Comparison of ENCODE assay signal across 15 cellular contexts in the genomic region with DNA sequence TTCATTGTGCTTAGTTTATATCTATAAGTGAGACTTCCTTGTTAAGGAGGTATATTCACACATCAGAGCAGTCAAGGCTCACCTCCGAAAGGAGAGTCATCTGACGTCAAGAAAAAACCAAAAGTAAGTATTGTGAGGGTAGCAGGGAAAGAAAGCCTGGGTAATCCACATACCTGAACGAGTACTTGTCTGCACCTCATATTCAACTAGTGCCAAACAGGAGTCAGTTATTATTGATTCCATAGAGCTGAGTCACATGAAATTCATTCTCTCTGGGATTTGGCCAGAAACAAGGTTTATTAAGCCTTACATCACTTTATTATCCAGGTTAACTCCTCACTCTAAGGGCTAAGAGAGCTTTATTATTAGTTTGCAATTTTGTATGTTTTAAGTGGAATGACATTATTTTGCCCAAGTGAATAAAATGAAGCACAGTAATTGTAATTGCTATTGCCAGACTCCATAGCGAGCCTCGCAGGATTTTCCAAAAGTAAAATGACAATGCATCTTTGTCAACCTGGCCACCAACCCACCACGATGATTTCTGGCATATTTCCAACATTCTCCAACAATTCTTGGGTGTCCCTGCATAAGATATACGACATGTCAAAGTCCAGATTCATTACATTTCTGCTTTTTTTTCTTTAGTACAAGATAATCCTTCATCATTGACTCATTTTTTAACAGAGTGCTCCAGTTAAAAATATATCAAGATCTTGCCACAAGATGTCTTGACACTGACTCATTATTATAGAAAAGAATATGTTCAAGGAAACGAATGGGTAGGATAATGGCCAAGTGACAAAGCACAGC.
DNase-seq lines count a peak whose midpoint lies in the region; ATAC-seq and TF ChIP-seq lines count a peak whose summit lies in the region.
"Had no signal": no experiment of that assay in that cellular context is flagged by ENCODE, and none has a peak within 500 bp of the region (broad histone marks: within the 10 kb centered on the region; RNA-seq: fewer than 3 reads in every experiment).

No MANE protein-coding gene starts in this region.

- peak; percentile 3 for DNase-seq in H4 (ENCODE audit: low spot score)
- DNase-seq in RWPE1 (ENCODE audit: low spot score) = peak; percentile 92
- DNase-seq in fibroblast of pulmonary artery (ENCODE audit: low read depth) = peak; percentile 58
- no peak for DNase-seq in smooth muscle cell (lab: John Stamatoyannopoulos, UW; ENCODE audit: unreplicated experiment)
- no peak for DNase-seq in stimulated activated naive B cell treated with anti-CD40 and anti-IgM and Interleukin-4, amounts not matched to agents 10 μg/mL and 1 μg/mL and 100 μg/mL, for 72 hours
- DNase-seq in activated CD8-positive, alpha-beta memory T cell treated with anti-CD3 and anti-CD28 coated beads, Interleukin-2, amount 50 U/mL, for 48 hours = no peak
- DNase-seq in NCI-H1092 treated with DMSO at 0.1 percent for 48 hours (lab: John Stamatoyannopoulos, UW) = no peak
- DNase-seq: activated CD8-positive, alpha-beta memory T cell treated with anti-CD3 and anti-CD28 coated beads, Interleukin-2, amount 10 ng/mL, durations not matched to agents 7 days and 5 days; activated naive CD8-positive, alpha-beta T cell treated with anti-CD3 and anti-CD28 coated beads for 36 hours; DMS53; left colon; NCI-H748 treated with DMSO at 0.1 percent for 48 hours; nephron progenitor cell; SJCRH30 had no signal

- H3K9me3 Mint-ChIP-seq in stimulated activated naive B cell treated with anti-CD40 and anti-IgM and Interleukin-4, amounts not matched to agents 10 μg/mL and 1 μg/mL and 100 μg/mL, for 72 hours = peaks cover 0 to 2% of the 10 kb centered on the region in 2 donors
- H3K9me3 Mint-ChIP-seq: activated naive CD8-positive, alpha-beta T cell treated with anti-CD3 and anti-CD28 coated beads for 36 hours; nephron progenitor cell had no signal

- H3K27ac ChIP-seq in RWPE1 (no peak overlapping the region), smooth muscle cell (ENCODE audit: low read depth) (peak overlapping the region; percentile 8)
- H3K27ac ChIP-seq: SJCRH30, tibial nerve had no signal

- no peaks in the 10 kb centered on the region for H3K36me3 Mint-ChIP-seq in stimulated activated naive B cell treated with anti-CD40 and anti-IgM and Interleukin-4, amounts not matched to agents 10 μg/mL and 1 μg/mL and 100 μg/mL, for 72 hours
- H3K36me3 Mint-ChIP-seq: activated CD8-positive, alpha-beta memory T cell treated with anti-CD3 and anti-CD28 coated beads, Interleukin-2, amount 10 ng/mL, durations not matched to agents 7 days and 5 days; activated naive CD8-positive, alpha-beta T cell treated with anti-CD3 and anti-CD28 coated beads for 36 hours had no signal

- no peak for ATAC-seq in stimulated activated naive B cell treated with anti-CD40 and anti-IgM and Interleukin-4, amounts not matched to agents 10 μg/mL and 1 μg/mL and 100 μg/mL, for 72 hours (replicated peaks)
- ATAC-seq: activated CD8-positive, alpha-beta memory T cell treated with anti-CD3 and anti-CD28 coated beads, Interleukin-2, amount 10 ng/mL, durations not matched to agents 7 days and 5 days; left colon had no signal

- H3K36me3 ChIP-seq in smooth muscle cell (ENCODE audit: low read depth) = no peaks in the 10 kb centered on the region
- H3K36me3 ChIP-seq: SJCRH30, tibial nerve had no signal

- H3F3A ChIP-seq in smooth muscle cell (ENCODE audit: low read depth) = no peaks in the 10 kb centered on the region

- no peaks in the 10 kb centered on the region for H3K4me1 ChIP-seq in smooth muscle cell (ENCODE audit: low read depth)
- H3K4me1 ChIP-seq: SJCRH30, tibial nerve had no signal

- POLR2A ChIA-PET in RWPE1 (lab: Yijun Ruan, JAX; ENCODE audit: low non-redundant PET) = no interaction called here

- H2AFZ ChIP-seq in smooth muscle cell (ENCODE audit: low read depth) = no peak overlapping the region

- CTCF ChIA-PET in RWPE1 (lab: Yijun Ruan, JAX) = no interaction called here

- no peak overlapping the region for H3K9ac ChIP-seq in smooth muscle cell (ENCODE audit: low read depth)

- H3K79me2 ChIP-seq in smooth muscle cell (ENCODE audit: low read depth) = no peaks in the 10 kb centered on the region

- H3K27me3 ChIP-seq in smooth muscle cell (ENCODE audit: low read depth) = no peaks in the 10 kb centered on the region
- H3K27me3 ChIP-seq: SJCRH30, tibial nerve had no signal

- no peaks in the 10 kb centered on the region for H3K4me1 Mint-ChIP-seq in stimulated activated naive B cell treated with anti-CD40 and anti-IgM and Interleukin-4, amounts not matched to agents 10 μg/mL and 1 μg/mL and 100 μg/mL, for 72 hours
- H3K4me1 Mint-ChIP-seq: activated CD8-positive, alpha-beta memory T cell treated with anti-CD3 and anti-CD28 coated beads, Interleukin-2, amount 10 ng/mL, durations not matched to agents 7 days and 5 days; activated naive CD8-positive, alpha-beta T cell treated with anti-CD3 and anti-CD28 coated beads for 36 hours; nephron progenitor cell had no signal

- H3K9me3 ChIP-seq in smooth muscle cell (replicated peaks; ENCODE audit: low read depth) = no peaks in the 10 kb centered on the region
- H3K9me3 ChIP-seq: SJCRH30, tibial nerve had no signal

- H4K20me1 ChIP-seq in smooth muscle cell (ENCODE audit: low read depth) = no peaks in the 10 kb centered on the region

- no peak overlapping the region for H3K4me3 ChIP-seq in fibroblast of pulmonary artery (replicated peaks; ENCODE audit: low read depth, low read length)
- H3K4me3 ChIP-seq in smooth muscle cell = no peak overlapping the region
- H3K4me3 ChIP-seq: SJCRH30, tibial nerve had no signal

- H3K27me3 Mint-ChIP-seq in stimulated activated naive B cell treated with anti-CD40 and anti-IgM and Interleukin-4, amounts not matched to agents 10 μg/mL and 1 μg/mL and 100 μg/mL, for 72 hours = no peaks in the 10 kb centered on the region
- H3K27me3 Mint-ChIP-seq: activated CD8-positive, alpha-beta memory T cell treated with anti-CD3 and anti-CD28 coated beads, Interleukin-2, amount 10 ng/mL, durations not matched to agents 7 days and 5 days; activated naive CD8-positive, alpha-beta T cell treated with anti-CD3 and anti-CD28 coated beads for 36 hours had no signal

- H3K4me2 ChIP-seq in smooth muscle cell = no peak overlapping the region

- H3K27ac Mint-ChIP-seq in stimulated activated naive B cell treated with anti-CD40 and anti-IgM and Interleukin-4, amounts not matched to agents 10 μg/mL and 1 μg/mL and 100 μg/mL, for 72 hours = no peak overlapping the region
- H3K27ac Mint-ChIP-seq: activated CD8-positive, alpha-beta memory T cell treated with anti-CD3 and anti-CD28 coated beads, Interleukin-2, amount 10 ng/mL, durations not matched to agents 7 days and 5 days; activated naive CD8-positive, alpha-beta T cell treated with anti-CD3 and anti-CD28 coated beads for 36 hours; nephron progenitor cell had no signal

- 76% methylated on average over 8 of the region's 8 CpGs for WGBS in smooth muscle cell (ENCODE audit: low lambda C conversion rate)

- no peak overlapping the region for H3K4me3 Mint-ChIP-seq in stimulated activated naive B cell treated with anti-CD40 and anti-IgM and Interleukin-4, amounts not matched to agents 10 μg/mL and 1 μg/mL and 100 μg/mL, for 72 hours
- H3K4me3 Mint-ChIP-seq: activated CD8-positive, alpha-beta memory T cell treated with anti-CD3 and anti-CD28 coated beads, Interleukin-2, amount 10 ng/mL, durations not matched to agents 7 days and 5 days; activated naive CD8-positive, alpha-beta T cell treated with anti-CD3 and anti-CD28 coated beads for 36 hours; nephron progenitor cell had no signal

- TF ChIP-seq CTCF in RWPE1 (conservative IDR thresholded peaks at IDR 0.05; ENCODE audit: low read depth) = no peak
- no peak for TF ChIP-seq CTCF in fibroblast of pulmonary artery (IDR thresholded peaks at IDR 0.05; ENCODE audit: low read length, missing control alignments)
- TF ChIP-seq CTCF in smooth muscle cell (IDR thresholded peaks at IDR 0.05; ENCODE audit: borderline replicate concordance, insufficient read depth, poor library complexity, severe bottlenecking) = no peak

Comparison
In these comparisons a context has a peak if more than half of its experiments do, and no peak if none do; other contexts are left out.
1. DNase-seq: peak in H4 (single experiment), RWPE1 (single experiment) and fibroblast of pulmonary artery (single experiment); none in smooth muscle cell (single experiment), stimulated activated naive B cell treated with anti-CD40 and anti-IgM and Interleukin-4, amounts not matched to agents 10 μg/mL and 1 μg/mL and 100 μg/mL, for 72 hours (single experiment), activated CD8-positive, alpha-beta memory T cell treated with anti-CD3 and anti-CD28 coated beads, Interleukin-2, amount 50 U/mL, for 48 hours (single experiment) and NCI-H1092 treated with DMSO at 0.1 percent for 48 hours (single experiment).